In the genomic region with DNA sequence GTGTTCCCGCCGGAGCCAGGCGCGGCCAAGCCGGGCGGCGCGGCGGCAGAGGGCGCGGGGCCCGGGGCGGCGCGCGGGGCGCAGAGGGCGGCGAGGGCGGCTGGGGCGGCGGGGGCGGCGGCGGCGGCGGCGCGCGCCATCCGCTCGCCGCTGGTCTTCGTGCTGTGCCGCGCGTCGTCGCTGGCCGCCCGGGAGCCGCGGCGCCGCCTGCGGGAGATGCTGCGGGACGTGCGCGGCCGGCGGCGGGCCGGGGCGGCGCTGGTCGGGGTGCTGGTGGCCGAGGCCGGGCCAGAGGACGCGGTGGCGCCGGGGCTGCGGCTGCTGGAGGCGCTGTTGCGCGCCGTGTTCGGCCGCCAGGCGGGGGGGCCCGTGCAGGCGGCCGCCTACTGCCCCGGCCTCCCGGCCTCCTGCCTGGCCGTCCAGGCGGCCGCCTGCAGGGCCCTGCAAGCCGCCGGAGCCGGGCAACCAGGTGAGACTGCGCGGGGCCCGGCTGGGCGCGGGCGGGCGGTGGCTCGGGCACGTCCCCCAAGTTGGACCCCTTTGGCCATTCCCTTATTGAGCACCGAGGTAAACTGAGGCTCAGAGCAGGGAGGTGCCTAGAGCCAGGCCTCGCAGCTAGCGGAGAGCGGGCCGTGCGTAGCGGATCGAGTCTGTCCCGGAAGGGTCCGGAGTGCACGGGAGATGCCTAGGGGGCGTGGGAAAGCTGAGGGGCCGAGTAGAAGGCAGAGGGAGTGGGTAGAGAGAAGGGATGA, we compare ENCODE assay signal across 9 cellular contexts. TPM values are rescaled to one million over a fixed set of nuclear protein-coding genes. Genes with fewer than 3 reads are reported as not detected.
DNase-seq lines count a peak whose midpoint lies in the region; ATAC-seq and TF ChIP-seq lines count a peak whose summit lies in the region.
"Had no signal": no experiment of that assay in that cellular context is flagged by ENCODE, and none has a peak within 500 bp of the region (broad histone marks: within the 10 kb centered on the region; RNA-seq: fewer than 3 reads in every experiment).

No MANE protein-coding gene starts in this region.

- H3K23ac ChIP-seq in neuronal stem cell (ENCODE audit: low read depth, low read length, poor library complexity): no peak overlapping the region

- H4K91ac ChIP-seq in neuronal stem cell (ENCODE audit: low read depth, low read length, poor library complexity): no peak overlapping the region

- H3K79me1 ChIP-seq in neuronal stem cell (ENCODE audit: low read depth, low read length): peaks cover 2% of the 10 kb centered on the region

- H2AK5ac ChIP-seq in neuronal stem cell (ENCODE audit: low read depth, low read length): no peak overlapping the region

- TF ChIP-seq CTCF in Calu3 (IDR thresholded peaks at IDR 0.05; ENCODE audit: unreplicated experiment) (no peak), epithelial cell of proximal tubule (conservative IDR thresholded peaks at IDR 0.05; ENCODE audit: low read depth, low read length) (no peak)

- WGBS in neuronal stem cell (ENCODE audit: extremely low coverage in 2 of 2, insufficient read length in 2 of 2, insufficient replicate concordance in 1 of 2), 2 donors: no CpG with 5 or more reads among the region's 104 CpGs

- H3K9ac ChIP-seq in neuronal stem cell (ENCODE audit: low read depth, low read length, poor library complexity): peak overlapping the region; percentile 70

- no peaks in the 10 kb centered on the region for H3K36me3 Mint-ChIP-seq in Calu3 (ENCODE audit: insufficient read depth, unreplicated experiment)
- H3K36me3 Mint-ChIP-seq: IgD-negative memory B cell had no signal

- intact Hi-C loops in Calu3 (cut with micrococcal nuclease; ENCODE audit: unreplicated experiment): no loop called here

- H3K27me3 ChIP-seq in MG63 (peaks cover 18% of the 10 kb centered on the region), neuronal stem cell (ENCODE audit: control insufficient read depth in 3 of 3, insufficient read depth in 3 of 3, low read depth in 1 of 3, low read length in 3 of 3) (peaks cover 12 to 47% (median 47%) of the 10 kb centered on the region in 3 experiments)

- CTCF ChIA-PET in Calu3 (lab: Charles Lee): interaction anchor here (0.6 kb wide), 1 partner anchor 298 kb away, joined by 3 read pairs; no protein-coding TSS in a partner anchor

- H4K8ac ChIP-seq in neuronal stem cell (ENCODE audit: low read depth, low read length): no peak overlapping the region

- peak overlapping the region; percentile 71 for H3K14ac ChIP-seq in neuronal stem cell (ENCODE audit: low read length)

- no peaks in the 10 kb centered on the region for H3K4me1 ChIP-seq in neuronal stem cell (ENCODE audit: control insufficient read depth in 2 of 2, insufficient read depth in 1 of 2, low read depth in 1 of 2, low read length in 2 of 2)

- H2BK12ac ChIP-seq in neuronal stem cell (ENCODE audit: low read length): peak overlapping the region; percentile 73

- no peak overlapping the region for H2BK15ac ChIP-seq in neuronal stem cell (ENCODE audit: low read length)

- H3K4me1 Mint-ChIP-seq in Calu3 (ENCODE audit: low read depth, unreplicated experiment): peaks cover 9% of the 10 kb centered on the region

- peak overlapping the region; percentile 85 for H2AFZ ChIP-seq in neuronal stem cell (ENCODE audit: low read length)

- H3K27me3 Mint-ChIP-seq in Calu3 (ENCODE audit: unreplicated experiment): peaks cover 80% of the 10 kb centered on the region

- peak overlapping the region; percentile 61 for H3K4me3 Mint-ChIP-seq in Calu3 (ENCODE audit: low read depth, unreplicated experiment)

- H2BK5ac ChIP-seq in neuronal stem cell (ENCODE audit: low read length): no peak overlapping the region

- no peak overlapping the region for H3K4ac ChIP-seq in neuronal stem cell (ENCODE audit: low read length)

- H3K4me3 ChIP-seq in MG63 (no peak overlapping the region), epithelial cell of proximal tubule (ENCODE audit: low read depth, low read length) (peak overlapping the region; percentile 8), neuronal stem cell (ENCODE audit: low read length in 2 of 2) (peak overlapping the region; percentile 47 to 81)

- ATAC-seq in GM19463 (IDR thresholded peaks at IDR 0.05; ENCODE audit: unreplicated experiment) (no peak), HG03139 (IDR thresholded peaks at IDR 0.05; ENCODE audit: unreplicated experiment) (no peak)

- no peak overlapping the region for H3K27ac ChIP-seq in neuronal stem cell (replicated peaks; ENCODE audit: low read length)

- BruUV-seq in Calu3 (replicated peaks; lab: Mats Ljungman, UMichigan): no TSS peak

- no peaks in the 10 kb centered on the region for H3K9me3 Mint-ChIP-seq in Calu3 (ENCODE audit: low read depth, unreplicated experiment)

- no peak overlapping the region for H2BK120ac ChIP-seq in neuronal stem cell (ENCODE audit: low read depth, low read length)

- H3K18ac ChIP-seq in neuronal stem cell (ENCODE audit: low read length): peak overlapping the region; percentile 89

- no peaks in the 10 kb centered on the region for H3K36me3 ChIP-seq in MG63
- H3K36me3 ChIP-seq in neuronal stem cell (replicated peaks in 1 of 2; ENCODE audit: control insufficient read depth in 2 of 2, insufficient read depth in 2 of 2, low read length in 2 of 2): no peaks in the 10 kb centered on the region

- no peaks in the 10 kb centered on the region for H3K9me3 ChIP-seq in MG63
- H3K9me3 ChIP-seq in neuronal stem cell (replicated peaks in 1 of 2; ENCODE audit: control insufficient read depth in 2 of 2, insufficient read depth in 1 of 2, low read depth in 1 of 2, low read length in 2 of 2): peaks cover 0 to 4% of the 10 kb centered on the region in 2 donors

- H3K27ac Mint-ChIP-seq in Calu3 (ENCODE audit: unreplicated experiment): no peak overlapping the region
- H3K27ac Mint-ChIP-seq: IgD-negative memory B cell had no signal

- DNase-seq in Calu3 (peak; percentile 53), MG63 (peak; percentile 32), epithelial cell of proximal tubule (ENCODE audit: low read depth) (no peak), neuronal stem cell (ENCODE audit: low spot score) (no peak), DMS79 treated with DMSO at 0.1 percent for 48 hours (lab: John Stamatoyannopoulos, UW) (no peak), epidermal melanocyte (ENCODE audit: insufficient read length, low spot score) (no peak)

- peak overlapping the region; percentile 83 for H3K4me2 ChIP-seq in neuronal stem cell (ENCODE audit: insufficient read depth, low read length, poor library complexity, severe bottlenecking)

RNA-seq across cellular contexts. Expression of a gene that starts 0.6 kb away (rescaled TPM):
- total RNA-seq in Calu3 (2022) (0.66 and 0.83 TPM in 2 replicates), epithelial cell of proximal tubule (0.29 and 3.8 TPM in 2 replicates)
- total RNA-seq in MG63 (2014; rRNA removed; shearing (Covaris generic); ENCODE audit: low replicate concordance): 0.49 TPM in 1 of 2 replicates, not detected in the other
- polyA plus RNA-seq in neuronal stem cell (2013, experiment 1 of 2): 0.75 TPM
- 0.66 TPM for polyA plus RNA-seq in neuronal stem cell (2013, experiment 2 of 2)
- polyA plus RNA-seq: IgD-negative memory B cell had no signal

RNA-seq across cellular contexts. Expression of a gene that starts 18.8 kb away (rescaled TPM):
- total RNA-seq in Calu3 (2022) (113 and 135 TPM in 2 replicates), epithelial cell of proximal tubule (87.3 and 128 TPM in 2 replicates)
- 54.6 and 95.6 TPM in 2 replicates for total RNA-seq in MG63 (2014; rRNA removed; shearing (Covaris generic); ENCODE audit: low replicate concordance)
- 76.7 TPM for polyA plus RNA-seq in neuronal stem cell (2013, experiment 1 of 2)
- 81.1 TPM for polyA plus RNA-seq in neuronal stem cell (2013, experiment 2 of 2)

RNA-seq across cellular contexts. Expression of a gene that starts 42.0 kb away (rescaled TPM):
- total RNA-seq in Calu3 (2022): not detected in 2 replicates
- total RNA-seq in MG63 (2014; rRNA removed; shearing (Covaris generic); ENCODE audit: low replicate concordance): not detected in 2 replicates
- total RNA-seq in epithelial cell of proximal tubule: not detected in 2 replicates
- polyA plus RNA-seq in neuronal stem cell (2013, experiment 1 of 2): not detected
- polyA plus RNA-seq in neuronal stem cell (2013, experiment 2 of 2): not detected
- polyA plus RNA-seq: IgD-negative memory B cell had no signal

Comparison
In these comparisons a context has a peak if more than half of its experiments do, and no peak if none do; other contexts are left out.
1. DNase-seq: peak in Calu3 (single experiment) and MG63 (single experiment); none in epithelial cell of proximal tubule (single experiment), neuronal stem cell (single experiment), DMS79 treated with DMSO at 0.1 percent for 48 hours (single experiment) and epidermal melanocyte (single experiment).